8 cellular contexts compared by ENCODE assay signal in the genomic region with DNA sequence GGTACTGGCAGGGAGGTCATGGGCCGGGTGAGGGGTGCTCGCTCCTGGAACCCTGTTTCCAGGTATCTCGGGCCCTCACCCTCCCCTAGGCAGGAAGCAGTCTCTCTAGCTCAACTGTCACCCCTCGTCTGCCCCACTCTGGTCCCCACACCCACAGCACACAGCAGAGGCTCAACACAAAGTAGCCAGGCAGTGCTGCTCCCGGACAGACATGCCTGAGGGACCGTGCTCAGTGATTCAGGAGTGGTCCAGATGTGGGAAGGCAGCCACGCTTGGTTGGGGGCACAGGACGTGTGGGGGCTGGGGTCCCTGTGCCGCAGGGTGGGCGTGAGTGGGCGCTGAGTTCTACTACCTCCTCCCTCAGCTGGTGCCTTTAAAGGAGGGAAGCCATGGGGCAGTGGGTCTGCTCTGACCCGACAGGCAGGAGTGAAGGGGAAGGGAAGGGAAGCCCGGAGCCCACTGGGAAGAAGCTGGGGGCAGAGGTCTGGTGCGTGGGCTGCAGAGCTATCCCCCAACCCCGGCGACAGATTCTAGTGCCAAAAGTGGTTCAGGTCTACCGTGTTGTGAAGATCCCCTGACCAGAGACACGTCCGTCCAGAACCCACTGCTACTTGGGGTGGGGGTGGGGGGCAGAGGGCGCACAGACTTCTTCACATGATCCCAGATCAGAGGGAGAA. TPM values are rescaled to one million over a fixed set of nuclear protein-coding genes. Genes with fewer than 3 reads are reported as not detected.
DNase-seq lines count a peak whose midpoint lies in the region; ATAC-seq and TF ChIP-seq lines count a peak whose summit lies in the region.

No MANE protein-coding gene starts in this region.

- TF ChIP-seq CTCF in lung (IDR thresholded peaks at IDR 0.05; ENCODE audit: control extremely low read depth, extremely low read depth) (no peak), thyroid gland (IDR thresholded peaks at IDR 0.05) (no peak)

- no peaks in the 10 kb centered on the region for H3K9me3 Mint-ChIP-seq in activated CD8-positive, alpha-beta memory T cell treated with anti-CD3 and anti-CD28 coated beads, Interleukin-2, amount 10 ng/mL, durations not matched to agents 7 days and 5 days (ENCODE audit: low read depth)

- H3K27ac Mint-ChIP-seq in activated CD8-positive, alpha-beta memory T cell treated with anti-CD3 and anti-CD28 coated beads, Interleukin-2, amount 10 ng/mL, durations not matched to agents 7 days and 5 days = peak overlapping the region; percentile 73

- no peak for DNase-seq in activated CD8-positive, alpha-beta memory T cell treated with anti-CD3 and anti-CD28 coated beads, Interleukin-2, amount 10 ng/mL, durations not matched to agents 7 days and 5 days
- DNase-seq in activated CD8-positive, alpha-beta memory T cell treated with anti-CD3 and anti-CD28 coated beads, Interleukin-2, amount 50 U/mL, for 48 hours = no peak
- DNase-seq in adipocyte (ENCODE audit: low read depth) (no peak), lung (ENCODE audit: low spot score) (no peak), thyroid gland (peak in 1 of 2 donors; percentile 23), NCI-H2227 treated with DMSO at 0.1 percent for 48 hours (lab: John Stamatoyannopoulos, UW) (no peak), NCI-H2029 treated with DMSO at 0.1 percent for 48 hours (lab: John Stamatoyannopoulos, UW) (no peak), NCI-H146 treated with DMSO at 0.1 percent for 48 hours (lab: John Stamatoyannopoulos, UW; ENCODE audit: unreplicated experiment) (no peak)

- TF ChIP-seq POLR2A in thyroid gland (IDR thresholded peaks at IDR 0.05) = no peak

- H3K9ac ChIP-seq in adipocyte (ENCODE audit: low read length) = peak overlapping the region; percentile 75

- H3K4me1 ChIP-seq in adipocyte (ENCODE audit: control insufficient read depth, insufficient read depth, low read length) (peaks cover 38% of the 10 kb centered on the region), lung (ENCODE audit: control insufficient read depth in 2 of 2, insufficient read depth in 2 of 2, low read length in 2 of 2) (peaks cover 23 to 53% of the 10 kb centered on the region in 2 donors), thyroid gland (peaks cover 75 to 78% of the 10 kb centered on the region in 2 donors)

- peaks cover 50% of the 10 kb centered on the region for H3K4me1 Mint-ChIP-seq in activated CD8-positive, alpha-beta memory T cell treated with anti-CD3 and anti-CD28 coated beads, Interleukin-2, amount 10 ng/mL, durations not matched to agents 7 days and 5 days

- H3K4me3 ChIP-seq in adipocyte (ENCODE audit: low read length) (no peak overlapping the region), lung (no peak overlapping the region), thyroid gland (replicated peaks in 1 of 3) (no peak overlapping the region)

- H3K27me3 ChIP-seq in adipocyte (replicated peaks; ENCODE audit: control insufficient read depth, insufficient read depth, low read length) (no peaks in the 10 kb centered on the region), lung (ENCODE audit: control insufficient read depth, insufficient read depth) (no peaks in the 10 kb centered on the region), thyroid gland (no peaks in the 10 kb centered on the region)

- CTCF ChIA-PET in activated CD8-positive, alpha-beta memory T cell treated with anti-CD3 and anti-CD28 coated beads, Interleukin-2, amount 10 ng/mL, durations not matched to agents 7 days and 5 days (lab: Charles Lee) = interaction anchor here (1.0 to 1.7 kb wide), 2 partner anchors 93 to 210 kb away, joined by 3 to 4 read pairs; partner anchors contain the start of gene SECTM1

- intact Hi-C loops in thyroid gland (cut with DNase I) = no loop called here

- no peaks in the 10 kb centered on the region for H3K27me3 Mint-ChIP-seq in activated CD8-positive, alpha-beta memory T cell treated with anti-CD3 and anti-CD28 coated beads, Interleukin-2, amount 10 ng/mL, durations not matched to agents 7 days and 5 days

- no peak for ATAC-seq in activated CD8-positive, alpha-beta memory T cell treated with anti-CD3 and anti-CD28 coated beads, Interleukin-2, amount 10 ng/mL, durations not matched to agents 7 days and 5 days
- no peak for ATAC-seq in lung (ENCODE audit: insufficient read depth, low FRiP score)

- H3K27ac ChIP-seq in lung (ENCODE audit: low read depth in 1 of 2, low read length in 1 of 2) (peak overlapping the region; percentile 43 to 85), thyroid gland (peak overlapping the region; percentile 77 to 88 (median 77))

- peaks cover 40% of the 10 kb centered on the region for H3K36me3 ChIP-seq in adipocyte (ENCODE audit: control insufficient read depth, insufficient read depth, low read length, severe bottlenecking)
- peaks cover 0 to 56% of the 10 kb centered on the region in 2 donors for H3K36me3 ChIP-seq in lung (ENCODE audit: control insufficient read depth in 2 of 2, insufficient read depth in 2 of 2, low read length in 2 of 2)
- H3K36me3 ChIP-seq in thyroid gland = peaks cover 29 to 31% of the 10 kb centered on the region in 2 donors

- H3K4me3 Mint-ChIP-seq in activated CD8-positive, alpha-beta memory T cell treated with anti-CD3 and anti-CD28 coated beads, Interleukin-2, amount 10 ng/mL, durations not matched to agents 7 days and 5 days = no peak overlapping the region

- H3K36me3 Mint-ChIP-seq in activated CD8-positive, alpha-beta memory T cell treated with anti-CD3 and anti-CD28 coated beads, Interleukin-2, amount 10 ng/mL, durations not matched to agents 7 days and 5 days = peaks cover 33% of the 10 kb centered on the region

- no peaks in the 10 kb centered on the region for H3K9me3 ChIP-seq in adipocyte (ENCODE audit: control insufficient read depth, low read length)
- H3K9me3 ChIP-seq in lung (ENCODE audit: control insufficient read depth in 2 of 2, insufficient read depth in 1 of 2, low read length in 1 of 2) = no peaks in the 10 kb centered on the region
- H3K9me3 ChIP-seq in thyroid gland = no peaks in the 10 kb centered on the region

- WGBS in lung, 2 donors = 64 to 71% methylated on average over 20 of the region's 20 CpGs
- 65 to 70% methylated on average over 8 to 19 of the region's 20 CpGs for WGBS in thyroid gland, 2 donors

RNA-seq across cellular contexts. Expression of gene SLC16A3, which starts 11.8 kb away (rescaled TPM):
- 100 to 1,000 TPM; 119 to 148 TPM for total RNA-seq in activated CD8-positive, alpha-beta memory T cell treated with anti-CD3 and anti-CD28 coated beads, Interleukin-2, amount 10 ng/mL, durations not matched to agents 7 days and 5 days
- total RNA-seq in lung (100 to 1,000 TPM in 1 of 2 donors, 10 to 100 TPM in 1; 31.0 to 154 TPM), thyroid gland (10 to 100 TPM; 42.1 to 75.5 (median 44.2) TPM)
- polyA plus RNA-seq in lung = 100 to 1,000 TPM in 1 of 2 donors, 10 to 100 TPM in 1; 33.2 to 309 TPM

RNA-seq across cellular contexts. Expression of gene CCDC57, which starts 28.0 kb away (rescaled TPM):
- total RNA-seq in activated CD8-positive, alpha-beta memory T cell treated with anti-CD3 and anti-CD28 coated beads, Interleukin-2, amount 10 ng/mL, durations not matched to agents 7 days and 5 days = 10 to 100 TPM; 70.2 to 73.9 TPM
- 10 to 100 TPM; 33.2 to 89.4 TPM for total RNA-seq in lung
- polyA plus RNA-seq in lung = 100 to 1,000 TPM in 1 of 2 donors, 10 to 100 TPM in 1; 60.4 to 128 TPM
- total RNA-seq in thyroid gland = 10 to 100 TPM; 27.1 to 79.9 (median 50.9) TPM

RNA-seq across cellular contexts. Expression of gene CSNK1D, which starts 32.9 kb away (rescaled TPM):
- 100 to 1,000 TPM; 120 to 139 TPM for total RNA-seq in activated CD8-positive, alpha-beta memory T cell treated with anti-CD3 and anti-CD28 coated beads, Interleukin-2, amount 10 ng/mL, durations not matched to agents 7 days and 5 days
- total RNA-seq in lung (100 to 1,000 TPM in 1 of 2 donors, 10 to 100 TPM in 1; 72.7 to 160 TPM), thyroid gland (10 to 100 TPM; 47.3 to 91.2 (median 88.7) TPM)
- polyA plus RNA-seq in lung = 100 to 1,000 TPM; 110 to 137 TPM
